Comparison of ENCODE assay signal across 7 cellular contexts in the genomic region with DNA sequence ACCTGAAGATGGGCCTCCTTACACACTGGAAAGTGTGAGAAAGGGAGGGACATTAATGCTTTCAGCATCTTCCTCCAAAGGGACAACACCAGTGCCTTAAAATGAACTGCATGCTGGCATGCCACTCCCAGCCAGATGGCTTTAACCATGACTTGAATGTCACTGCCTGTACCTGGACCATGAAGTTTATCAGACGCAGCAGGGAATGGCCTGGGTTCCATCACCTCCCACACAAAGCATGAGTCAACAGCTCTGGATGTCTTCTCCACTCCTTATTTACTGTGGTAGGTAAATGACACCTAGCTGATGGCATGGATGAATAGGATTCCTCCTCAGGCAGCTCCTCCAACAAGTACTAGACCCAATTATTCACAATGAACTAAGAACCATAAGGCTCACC.
"Had no signal": no experiment of that assay in that cellular context is flagged by ENCODE, and none has a peak within 500 bp of the region (broad histone marks: within the 10 kb centered on the region; RNA-seq: fewer than 3 reads in every experiment).

No MANE protein-coding gene starts in this region.

- H3K4me2 ChIP-seq: KMS-11 had no signal

- H3K27ac ChIP-seq: HL-60, KMS-11 had no signal

- FAIRE-seq: HepG2 had no signal

- ATAC-seq: HepG2 had no signal

- H3K4me3 Mint-ChIP-seq: IgD-negative memory B cell had no signal

- H3K27ac Mint-ChIP-seq: IgD-negative memory B cell had no signal

- H3K36me3 Mint-ChIP-seq: IgD-negative memory B cell had no signal

- H3K27me3 Mint-ChIP-seq: IgD-negative memory B cell had no signal

- DNase-seq: IMR-90, KBM-7, KG1 had no signal

- H3K4me1 Mint-ChIP-seq: IgD-negative memory B cell had no signal

- H3K9ac ChIP-seq: KMS-11 had no signal
